Comparison of ENCODE assay signal across 22 cellular contexts in the genomic region with DNA sequence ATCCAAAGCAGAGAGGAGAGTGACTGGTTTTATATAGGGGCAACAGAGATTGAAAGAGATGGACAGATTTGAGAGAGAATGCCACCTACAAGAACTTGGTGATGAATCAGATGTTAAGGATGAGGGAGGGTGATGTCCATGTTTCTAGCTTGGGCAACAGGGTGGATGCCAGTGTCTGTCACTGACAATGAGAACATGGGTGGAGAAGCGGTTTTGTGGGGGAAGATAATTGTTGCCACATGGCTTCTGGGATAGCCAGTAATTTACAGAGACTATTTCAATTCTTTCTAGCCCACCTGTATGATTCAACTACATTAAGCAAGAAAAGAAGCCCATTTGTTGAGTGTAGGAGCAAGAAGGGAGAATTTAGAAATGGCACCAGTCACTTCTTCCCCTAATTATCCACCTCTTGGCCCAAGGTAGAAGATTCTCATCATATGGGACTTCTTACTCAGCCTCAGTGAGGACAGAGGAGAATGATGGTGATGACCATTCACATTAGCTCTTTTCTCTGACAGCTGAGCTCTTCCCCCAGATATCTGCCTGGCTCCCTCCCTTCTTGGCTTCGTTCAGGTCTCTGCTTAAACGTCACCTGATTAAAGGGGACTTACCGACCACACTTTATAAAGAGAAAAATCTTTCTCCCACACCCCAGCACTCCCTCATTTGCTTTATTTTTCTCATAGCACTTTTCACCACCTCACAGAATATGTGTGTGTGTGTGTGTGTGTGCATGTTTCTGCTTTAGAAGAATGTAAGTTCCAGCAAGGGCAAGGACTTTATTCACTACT.
DNase-seq lines count a peak whose midpoint lies in the region; ATAC-seq, FAIRE-seq and TF ChIP-seq lines count a peak whose summit lies in the region.
"Had no signal": no experiment of that assay in that cellular context is flagged by ENCODE, and none has a peak within 500 bp of the region (broad histone marks: within the 10 kb centered on the region; RNA-seq: fewer than 3 reads in every experiment).

No MANE protein-coding gene starts in this region.

- intact Hi-C loops in CD4-positive, alpha-beta T cell (cut with DNase I, micrococcal nuclease) = loop anchor here in 1 of 2 experiments (5.0 kb wide), 1 partner anchor 123 kb away; no protein-coding TSS in a partner anchor
- intact Hi-C loops in kidney (cut with DNase I) = loop anchor here (5.0 kb wide), 1 partner anchor 67 kb away; no protein-coding TSS in a partner anchor

- TF ChIP-seq CTCF in AG10803 (conservative IDR thresholded peaks at IDR 0.05; ENCODE audit: low read length) (no peak), kidney (IDR thresholded peaks at IDR 0.05; ENCODE audit: borderline replicate concordance, extremely low read depth, insufficient read depth) (no peak)
- TF ChIP-seq CTCF in CD4-positive, alpha-beta T cell (IDR thresholded peaks at IDR 0.05) = no peak

- no peaks in the 10 kb centered on the region for H3K9me3 ChIP-seq in CD4-positive, alpha-beta T cell (ENCODE audit: control insufficient read depth, low read length)
- H3K9me3 ChIP-seq in T-helper 17 cell (ENCODE audit: control insufficient read depth, low read length, poor library complexity, severe bottlenecking) (no peaks in the 10 kb centered on the region), kidney (ENCODE audit: control insufficient read depth in 1 of 2, low read length in 2 of 2) (no peaks in the 10 kb centered on the region)
- H3K9me3 ChIP-seq: stomach, tibial nerve had no signal

- no peak overlapping the region for H3K4me3 ChIP-seq in AG10803 (ENCODE audit: low read length)
- no peak overlapping the region for H3K4me3 ChIP-seq in kidney (ENCODE audit: low read length in 2 of 2)
- H3K4me3 ChIP-seq: dorsolateral prefrontal cortex, GM12878, hepatocyte, stomach, tibial nerve had no signal

- H3K27ac ChIP-seq in CD4-positive, alpha-beta T cell (ENCODE audit: low read depth, low read length) = no peak overlapping the region
- no peak overlapping the region for H3K27ac ChIP-seq in kidney (ENCODE audit: low read depth in 2 of 2, low read length in 2 of 2)
- H3K27ac ChIP-seq: dorsolateral prefrontal cortex, hepatocyte, tibial nerve had no signal

- no peaks in the 10 kb centered on the region for H3K9me3 Mint-ChIP-seq in CD4-positive, alpha-beta T cell
- H3K9me3 Mint-ChIP-seq in immature natural killer cell = peaks cover 0 to 1% (median 0%) of the 10 kb centered on the region in 6 donors
- H3K9me3 Mint-ChIP-seq: activated naive CD4-positive, alpha-beta T cell treated with anti-CD3 and anti-CD28 coated beads for 36 hours had no signal

- H3K27me3 Mint-ChIP-seq in CD4-positive, alpha-beta T cell = no peaks in the 10 kb centered on the region
- no peaks in the 10 kb centered on the region for H3K27me3 Mint-ChIP-seq in T-helper 17 cell
- no peaks in the 10 kb centered on the region for H3K27me3 Mint-ChIP-seq in immature natural killer cell (ENCODE audit: low read depth in 3 of 3)

- no peak overlapping the region for H3K27ac Mint-ChIP-seq in CD4-positive, alpha-beta T cell
- H3K27ac Mint-ChIP-seq in T-helper 17 cell (peak overlapping the region; percentile 8), immature natural killer cell (peak overlapping the region in 4 of 6 donors; percentile 60 to 81 (median 72))
- H3K27ac Mint-ChIP-seq: activated naive CD4-positive, alpha-beta T cell treated with anti-CD3 and anti-CD28 coated beads for 36 hours had no signal

- DNase-seq in AG10803 (ENCODE audit: low read depth) (peak; percentile 52), T-helper 17 cell (no peak), immature natural killer cell (no peak), kidney (no peak), COR-L47 (lab: John Stamatoyannopoulos, UW) (no peak)
- no peak for DNase-seq in CD4-positive, alpha-beta T cell
- DNase-seq in stimulated activated CD4-positive, alpha-beta T cell treated with anti-CD3 and anti-CD28 coated beads, Interleukin-1b, Interleukin-23, amount 100 ng/mL, for 48 hours = no peak
- DNase-seq: activated CD4-positive, alpha-beta T cell treated with anti-CD3 and anti-CD28 coated beads for 48 hours; activated naive CD4-positive, alpha-beta T cell treated with anti-CD3 and anti-CD28 coated beads for 36 hours; aorta; central memory CD4-positive, alpha-beta T cell; DMS79; dorsolateral prefrontal cortex; foreskin melanocyte; NCI-H2081 treated with DMSO at 0.1 percent for 48 hours; NCI-H446; retina; stomach had no signal

- no peaks in the 10 kb centered on the region for H3K36me3 Mint-ChIP-seq in CD4-positive, alpha-beta T cell (ENCODE audit: low read depth)
- H3K36me3 Mint-ChIP-seq in T-helper 17 cell (ENCODE audit: low read depth) (no peaks in the 10 kb centered on the region), immature natural killer cell (peaks cover 0 to 17% (median 0%) of the 10 kb centered on the region in 3 donors)

- H3K27me3 ChIP-seq in CD4-positive, alpha-beta T cell (ENCODE audit: control insufficient read depth, insufficient read depth, low read length) = no peaks in the 10 kb centered on the region
- H3K27me3 ChIP-seq: dorsolateral prefrontal cortex, hepatocyte, stomach, tibial nerve had no signal

- peaks cover 0 to 2% of the 10 kb centered on the region in 2 donors for H3K4me1 ChIP-seq in kidney (ENCODE audit: control insufficient read depth in 1 of 2, insufficient read depth in 1 of 2, low read depth in 1 of 2, low read length in 2 of 2)

- H3K36me3 ChIP-seq in kidney (ENCODE audit: control insufficient read depth in 1 of 2, insufficient read depth in 2 of 2, low read length in 2 of 2) = no peaks in the 10 kb centered on the region
- H3K36me3 ChIP-seq: stomach, tibial nerve had no signal

- no peak for FAIRE-seq in kidney (lab: Jason Lieb, UNC)
- FAIRE-seq: GM12878 had no signal

- H3K9ac ChIP-seq in kidney (ENCODE audit: low read length in 2 of 2) = no peak overlapping the region

- ATAC-seq in CD4-positive, alpha-beta T cell (ENCODE audit: poor library complexity) = no peak
- ATAC-seq in T-helper 17 cell = no peak
- ATAC-seq: GM12878, Right ventricle myocardium inferior had no signal

- POLR2A ChIA-PET in CD4-positive, alpha-beta T cell (lab: Charles Lee) = interaction anchor here (1.3 to 2.6 kb wide), 2 partner anchors 10 to 118 kb away, joined by 7 to 16 read pairs; a partner anchor contains a TSS

- peaks cover 84% of the 10 kb centered on the region for H3K4me1 Mint-ChIP-seq in CD4-positive, alpha-beta T cell (ENCODE audit: low read depth)
- H3K4me1 Mint-ChIP-seq in T-helper 17 cell (peaks cover 24% of the 10 kb centered on the region), immature natural killer cell (peaks cover 67 to 69% of the 10 kb centered on the region in 2 donors)

- peak overlapping the region; percentile 69 for H3K4me3 Mint-ChIP-seq in CD4-positive, alpha-beta T cell
- H3K4me3 Mint-ChIP-seq in T-helper 17 cell (peak overlapping the region; percentile 74), immature natural killer cell (peak overlapping the region in 2 of 5 donors; percentile 80 to 82)

- CTCF ChIA-PET in CD4-positive, alpha-beta T cell (lab: Charles Lee) = no interaction called here
